24 cellular contexts compared by ENCODE assay signal in genomic region chr7:114972567-114972966, GRCh38. TPM values are rescaled to one million over a fixed set of nuclear protein-coding genes. Genes with fewer than 3 reads are reported as not detected.
DNase-seq lines count a peak whose midpoint lies in the region; ATAC-seq, FAIRE-seq and TF ChIP-seq lines count a peak whose summit lies in the region.
"Had no signal": no experiment of that assay in that cellular context is flagged by ENCODE, and none has a peak within 500 bp of the region (broad histone marks: within the 10 kb centered on the region; RNA-seq: fewer than 3 reads in every experiment).

No MANE protein-coding gene starts in this region.

- no peak overlapping the region for H2AFZ ChIP-seq in IMR-90 (replicated peaks; ENCODE audit: low read length, poor library complexity)
- no peak overlapping the region for H2AFZ ChIP-seq in mesenchymal stem cell (ENCODE audit: low read depth, low read length)

- H3K9me3 ChIP-seq in CD8-positive, alpha-beta T cell (ENCODE audit: low read length) = no peaks in the 10 kb centered on the region
- no peaks in the 10 kb centered on the region for H3K9me3 ChIP-seq in IMR-90 (ENCODE audit: control insufficient read depth, insufficient read depth, low read length)
- H3K9me3 ChIP-seq in mesenchymal stem cell (ENCODE audit: control insufficient read depth, low read length) = no peaks in the 10 kb centered on the region
- H3K9me3 ChIP-seq: HAP-1, SJSA1 had no signal

- H3K4me1 ChIP-seq in CD8-positive, alpha-beta T cell (ENCODE audit: insufficient read depth, low read length) = peaks cover 17% of the 10 kb centered on the region
- peaks cover 10% of the 10 kb centered on the region for H3K4me1 ChIP-seq in IMR-90 (ENCODE audit: control insufficient read depth, insufficient read depth, low read length)
- H3K4me1 ChIP-seq in mesenchymal stem cell (ENCODE audit: control insufficient read depth, insufficient read depth, low read depth, low read length) = peaks cover 5% of the 10 kb centered on the region
- H3K4me1 ChIP-seq: HAP-1 had no signal

- H4K91ac ChIP-seq in IMR-90 (ENCODE audit: insufficient read depth, low read depth, low read length) (no peak overlapping the region), mesenchymal stem cell (ENCODE audit: low read length) (no peak overlapping the region)

- H3K4me2 ChIP-seq in IMR-90 (ENCODE audit: low read depth, low read length) (no peak overlapping the region), mesenchymal stem cell (ENCODE audit: low read length, poor library complexity, severe bottlenecking) (no peak overlapping the region)
- H3K4me2 ChIP-seq: KMS-11 had no signal

- dilution Hi-C loops in IMR-90 (cut with HindIII; ENCODE audit: low sequenced_read_pairs, unreplicated experiment) = no loop called here

- H3K9ac ChIP-seq in IMR-90 (ENCODE audit: low read depth, low read length) (no peak overlapping the region), mesenchymal stem cell (ENCODE audit: low read length) (no peak overlapping the region)
- H3K9ac ChIP-seq: KMS-11 had no signal

- H4K5ac ChIP-seq in IMR-90 (ENCODE audit: low read depth, low read length) = peak overlapping the region; percentile 18; the same call in 1 of the 2 replicates

- no peak overlapping the region for H2BK15ac ChIP-seq in IMR-90 (ENCODE audit: low read depth, low read length)
- no peak overlapping the region for H2BK15ac ChIP-seq in mesenchymal stem cell (ENCODE audit: low read depth, poor library complexity, severe bottlenecking)

- no peak overlapping the region for H2BK5ac ChIP-seq in IMR-90 (ENCODE audit: low read depth, low read length, poor library complexity, severe bottlenecking)
- peak overlapping the region; percentile 31 for H2BK5ac ChIP-seq in mesenchymal stem cell (ENCODE audit: low read depth, low read length, poor library complexity, severe bottlenecking)

- no peaks in the 10 kb centered on the region for H3K27me3 ChIP-seq in CD8-positive, alpha-beta T cell (ENCODE audit: insufficient read depth, low read length)
- H3K27me3 ChIP-seq in IMR-90 (ENCODE audit: control insufficient read depth, insufficient read depth, low read length) = no peaks in the 10 kb centered on the region
- no peaks in the 10 kb centered on the region for H3K27me3 ChIP-seq in mesenchymal stem cell (ENCODE audit: control insufficient read depth in 1 of 2, insufficient read depth in 1 of 2, low read length in 2 of 2)
- H3K27me3 ChIP-seq: brain microvascular endothelial cell, SJSA1, tibial nerve had no signal

- no peak overlapping the region for H3K23ac ChIP-seq in IMR-90 (ENCODE audit: low read depth, low read length)
- no peak overlapping the region for H3K23ac ChIP-seq in mesenchymal stem cell (ENCODE audit: low read length in 2 of 2)

- H2AK9ac ChIP-seq in IMR-90 (replicated peaks; ENCODE audit: low read depth, low read length, poor library complexity) = no peak overlapping the region

- WGBS in IMR-90 (ENCODE audit: extremely low coverage in 2 of 2, insufficient read length in 1 of 2), 2 experiments = no CpG with 5 or more reads among the region's 3 CpGs
- 100% methylated on average over 3 of the region's 3 CpGs for WGBS in mesenchymal stem cell

- no peaks in the 10 kb centered on the region for H3K27me3 Mint-ChIP-seq in CD8-positive, alpha-beta T cell (ENCODE audit: low read depth)
- H3K27me3 Mint-ChIP-seq: natural killer cell treated with Interleukin-12 subunit alpha and Interleukin-12 subunit beta and Interleukin-15 and Interleukin-18, amount 100 ng/mL, for 72 hours; stimulated activated naive CD8-positive, alpha-beta T cell treated with anti-CD3 and anti-CD28 coated beads, Interleukin-15, amount 100 ng/mL, for 72 hours had no signal

- H2AK5ac ChIP-seq in IMR-90 (ENCODE audit: low read depth, low read length) (no peak overlapping the region), mesenchymal stem cell (ENCODE audit: low read length, severe bottlenecking) (peak overlapping the region; percentile 93)

- no peak for TF ChIP-seq RAD21 in IMR-90 (IDR thresholded peaks at IDR 0.05; ENCODE audit: low read length)

- CTCF ChIA-PET in CD8-positive, alpha-beta T cell (lab: Charles Lee) = no interaction called here
- CTCF ChIA-PET in IMR-90 (lab: Yijun Ruan, JAX) = no interaction called here

- TF ChIP-seq POLR2A in IMR-90 (IDR thresholded peaks at IDR 0.05; ENCODE audit: low read depth, low read length) = no peak

- peaks cover 5% of the 10 kb centered on the region for H3K9me1 ChIP-seq in IMR-90 (ENCODE audit: insufficient read depth, low read length)

- no peak overlapping the region for H2BK120ac ChIP-seq in IMR-90 (ENCODE audit: low read depth, low read length)
- peak overlapping the region; percentile 73 for H2BK120ac ChIP-seq in mesenchymal stem cell (ENCODE audit: low read depth, low read length)

- peaks cover 77% of the 10 kb centered on the region for H3K4me1 Mint-ChIP-seq in CD8-positive, alpha-beta T cell (ENCODE audit: low read depth)

- H3K36me3 ChIP-seq in CD8-positive, alpha-beta T cell (ENCODE audit: insufficient read depth, low read length) = no peaks in the 10 kb centered on the region
- H3K36me3 ChIP-seq in IMR-90 (ENCODE audit: control insufficient read depth, insufficient read depth, low read length) (no peaks in the 10 kb centered on the region), mesenchymal stem cell (ENCODE audit: control insufficient read depth in 1 of 2, insufficient read depth in 2 of 2, low read depth in 1 of 2, low read length in 2 of 2) (peaks cover 0 to 3% of the 10 kb centered on the region in 2 experiments)
- H3K36me3 ChIP-seq: brain microvascular endothelial cell, HAP-1 had no signal

- H3K79me1 ChIP-seq in IMR-90 (ENCODE audit: low read depth in 1 of 2, low read length in 2 of 2) = peaks cover 25 to 52% of the 10 kb centered on the region in 2 experiments
- peaks cover 21% of the 10 kb centered on the region for H3K79me1 ChIP-seq in mesenchymal stem cell (replicated peaks; ENCODE audit: low read length, poor library complexity, severe bottlenecking)

- H3K27ac ChIP-seq in CD8-positive, alpha-beta T cell (ENCODE audit: low read depth, low read length) = no peak overlapping the region
- H3K27ac ChIP-seq in IMR-90 (ENCODE audit: insufficient read depth, low read length) = no peak overlapping the region
- peak overlapping the region; percentile 70 for H3K27ac ChIP-seq in mesenchymal stem cell (ENCODE audit: low read length, poor library complexity, severe bottlenecking)
- H3K27ac ChIP-seq: brain microvascular endothelial cell, KMS-11, SJSA1, skin epidermis, tibial nerve had no signal

- peak overlapping the region; percentile 27 for H3K27ac Mint-ChIP-seq in CD8-positive, alpha-beta T cell
- H3K27ac Mint-ChIP-seq: natural killer cell treated with Interleukin-12 subunit alpha and Interleukin-12 subunit beta and Interleukin-15 and Interleukin-18, amount 100 ng/mL, for 72 hours; stimulated activated naive CD8-positive, alpha-beta T cell treated with anti-CD3 and anti-CD28 coated beads, Interleukin-15, amount 100 ng/mL, for 72 hours had no signal

- peak overlapping the region; percentile 3 for H3K4me3 Mint-ChIP-seq in CD8-positive, alpha-beta T cell
- H3K4me3 Mint-ChIP-seq: natural killer cell treated with Interleukin-12 subunit alpha and Interleukin-12 subunit beta and Interleukin-15 and Interleukin-18, amount 100 ng/mL, for 72 hours; stimulated activated naive CD8-positive, alpha-beta T cell treated with anti-CD3 and anti-CD28 coated beads, Interleukin-15, amount 100 ng/mL, for 72 hours had no signal

- H4K8ac ChIP-seq in IMR-90 (ENCODE audit: low read depth in 2 of 2, low read length in 2 of 2) = no peak overlapping the region
- no peak overlapping the region for H4K8ac ChIP-seq in mesenchymal stem cell (ENCODE audit: low read length)

- H3K4ac ChIP-seq in IMR-90 (ENCODE audit: low read depth, low read length) (no peak overlapping the region), mesenchymal stem cell (ENCODE audit: low read depth in 1 of 2, low read length in 2 of 2) (peak overlapping the region in 1 of 2 experiments; percentile 15)

- no peak for TF ChIP-seq CTCF in CD8-positive, alpha-beta T cell (IDR thresholded peaks at IDR 0.05)
- TF ChIP-seq CTCF in IMR-90 (conservative IDR thresholded peaks at IDR 0.05; ENCODE audit: low read depth, low read length) = no peak

- intact Hi-C loops in CD8-positive, alpha-beta T cell (cut with DNase I, micrococcal nuclease) = loop anchor here in 1 of 2 experiments (5.0 kb wide), 1 partner anchor 35 kb away; no protein-coding TSS in a partner anchor
- intact Hi-C loops in IMR-90 (cut with micrococcal nuclease) = no loop called here

- POLR2A ChIA-PET in CD8-positive, alpha-beta T cell (lab: Charles Lee) = interaction anchor here (1.0 kb wide), 1 partner anchor 50 kb away, joined by 3 read pairs; the partner anchor contains the start of gene MDFIC
- POLR2A ChIA-PET in IMR-90 (lab: Charles Lee; ENCODE audit: unreplicated experiment) = no interaction called here

- ATAC-seq in CD8-positive, alpha-beta T cell = no peak
- ATAC-seq in IMR-90 (ENCODE audit: low read depth) (peak; percentile 17; the same call in 1 of the 2 replicates), GM21529 (IDR thresholded peaks at IDR 0.05; ENCODE audit: unreplicated experiment) (no peak)
- ATAC-seq: activated CD4-positive, CD25-positive, alpha-beta regulatory T cell treated with anti-CD3 and anti-CD28 coated beads, Interleukin-2, amount 50 U/mL, for 24 hours; natural killer cell treated with Interleukin-12 subunit alpha and Interleukin-12 subunit beta and Interleukin-15 and Interleukin-18, amount 100 ng/mL, for 72 hours; stimulated activated naive CD8-positive, alpha-beta T cell treated with anti-CD3 and anti-CD28 coated beads, Interleukin-15, amount 100 ng/mL, for 72 hours had no signal

- H4K20me1 ChIP-seq in IMR-90 (ENCODE audit: insufficient read depth, low read length) = no peaks in the 10 kb centered on the region; the same call in 1 of the 2 replicates

- in situ Hi-C loops in IMR-90 (cut with MboI; ENCODE audit: low sequenced_read_pairs) = no loop called here

- no peaks in the 10 kb centered on the region for H3K9me3 Mint-ChIP-seq in CD8-positive, alpha-beta T cell
- H3K9me3 Mint-ChIP-seq: natural killer cell treated with Interleukin-12 subunit alpha and Interleukin-12 subunit beta and Interleukin-15 and Interleukin-18, amount 100 ng/mL, for 72 hours; stimulated activated naive CD8-positive, alpha-beta T cell treated with anti-CD3 and anti-CD28 coated beads, Interleukin-15, amount 100 ng/mL, for 72 hours had no signal

- H3K56ac ChIP-seq in IMR-90 (ENCODE audit: extremely low read depth, insufficient read depth, low read length) = no peak overlapping the region

- H3K36me3 Mint-ChIP-seq in CD8-positive, alpha-beta T cell = no peaks in the 10 kb centered on the region
- H3K36me3 Mint-ChIP-seq: natural killer cell treated with Interleukin-12 subunit alpha and Interleukin-12 subunit beta and Interleukin-15 and Interleukin-18, amount 100 ng/mL, for 72 hours had no signal

- BruUV-seq in IMR-90 (replicated peaks; lab: Mats Ljungman, UMichigan) = no TSS peak

- FAIRE-seq in GM19239 (lab: Jason Lieb, UNC) = peak; percentile 82
- FAIRE-seq: keratinocyte had no signal

- H2BK12ac ChIP-seq in mesenchymal stem cell (ENCODE audit: low read length in 2 of 2) = peak overlapping the region in 1 of 2 experiments; percentile 78

- no peak overlapping the region for H3K4me3 ChIP-seq in CD8-positive, alpha-beta T cell (ENCODE audit: low read depth, low read length)
- H3K4me3 ChIP-seq in IMR-90 (ENCODE audit: insufficient read depth, low read depth, low read length) = no peak overlapping the region
- no peak overlapping the region for H3K4me3 ChIP-seq in mesenchymal stem cell (ENCODE audit: insufficient read depth in 1 of 2, low read depth in 1 of 2, low read length in 2 of 2)
- H3K4me3 ChIP-seq: HAP-1, SJSA1, skin epidermis, tibial nerve had no signal

- H2BK20ac ChIP-seq in IMR-90 (ENCODE audit: low read depth, low read length) = no peak overlapping the region

- no peak for DNase-seq in CD8-positive, alpha-beta T cell
- DNase-seq in GM19239 (ENCODE audit: insufficient read length, low spot score) = no peak
- DNase-seq in IMR-90 = no peak
- DNase-seq in mesenchymal stem cell = no peak
- no peak for DNase-seq in NCI-H146 treated with DMSO at 0.1 percent for 48 hours (lab: John Stamatoyannopoulos, UW; ENCODE audit: unreplicated experiment)
- no peak for DNase-seq in epidermal melanocyte (ENCODE audit: insufficient read length, low spot score)
- DNase-seq: activated naive CD4-positive, alpha-beta T cell; amniotic stem cell; DND-41; NCI-H1417; NCI-H2081 treated with DMSO at 0.1 percent for 48 hours; NCI-H774; stimulated activated naive CD8-positive, alpha-beta T cell treated with anti-CD3 and anti-CD28 coated beads, Interleukin-15, amount 100 ng/mL, for 72 hours; T-helper 1 cell had no signal

- no peak overlapping the region for H3K14ac ChIP-seq in IMR-90 (replicated peaks; ENCODE audit: low read depth, low read length)
- no peak overlapping the region for H3K14ac ChIP-seq in mesenchymal stem cell (ENCODE audit: low read length in 2 of 2)

- H3K18ac ChIP-seq in IMR-90 (ENCODE audit: low read depth, low read length) (peak overlapping the region; percentile 71; the same call in 1 of the 2 replicates), mesenchymal stem cell (ENCODE audit: low read depth in 1 of 2, low read length in 2 of 2) (peak overlapping the region; percentile 43 to 70)

RNA-seq across cellular contexts. Expression of gene MDFIC, which starts 50.7 kb away (rescaled TPM):
- total RNA-seq in CD8-positive, alpha-beta T cell = 10 to 100 TPM; 16.8 to 17.2 TPM
- total RNA-seq in IMR-90 (2012; rRNA removed) = 29.7 and 35.0 TPM in 2 replicates
- polyA plus RNA-seq in IMR-90 (2012; rRNA removed) = 16.9 and 18.1 TPM in 2 replicates
- polyA plus RNA-seq in IMR-90 (2012; cell fraction: cytosol; rRNA removed) = 7.5 and 10.8 TPM in 2 replicates
- 2.9 and 8.2 TPM in 2 replicates for polyA plus RNA-seq in IMR-90 (2012; cell fraction: nucleus; rRNA removed; ENCODE audit: low replicate concordance)
- 19.8 TPM for polyA plus RNA-seq in mesenchymal stem cell (2013, experiment 1 of 2)
- polyA plus RNA-seq in mesenchymal stem cell (2013, experiment 2 of 2) = 22.1 TPM
